ENCODE assay signal across 1 cellular context in genomic region chr6:1817033-1817761, GRCh38.
TF ChIP-seq lines count a peak whose summit lies in the region.

No MANE protein-coding gene starts in this region.

TF ChIP-seq in IMR-90, 13 proteins besides CTCF, POLR2A, EP300 and RAD21:
- TF ChIP-seq CEBPB (IDR thresholded peaks at IDR 0.05; ENCODE audit: low read depth, low read length) (no peak), USF2 (IDR thresholded peaks at IDR 0.05; ENCODE audit: low read depth, low read length) (no peak), RFX5 (IDR thresholded peaks at IDR 0.05; ENCODE audit: low read depth, low read length) (no peak), MXI1 (IDR thresholded peaks at IDR 0.05; ENCODE audit: borderline replicate concordance, low read depth, low read length) (no peak), RCOR1 (IDR thresholded peaks at IDR 0.05; ENCODE audit: insufficient replicate concordance, low read length) (no peak), NFE2L2 (IDR thresholded peaks at IDR 0.05; ENCODE audit: low read depth, low read length) (no peak), SMC3 (IDR thresholded peaks at IDR 0.05; ENCODE audit: low read depth, low read length) (no peak), FOS (IDR thresholded peaks at IDR 0.05; ENCODE audit: low read depth, low read length) (no peak), CHD1 (IDR thresholded peaks at IDR 0.05; ENCODE audit: low read depth, low read length) (no peak), BHLHE40 (IDR thresholded peaks at IDR 0.05; ENCODE audit: low read depth, low read length) (no peak), MAZ (IDR thresholded peaks at IDR 0.05; ENCODE audit: borderline replicate concordance, low read depth, low read length) (no peak), ELK1 (IDR thresholded peaks at IDR 0.05; ENCODE audit: borderline replicate concordance, low read depth, low read length) (no peak), MAFK (IDR thresholded peaks at IDR 0.05; ENCODE audit: low read depth, low read length) (no peak)
